ENCODE assay signal across 18 cellular contexts in the genomic region with DNA sequence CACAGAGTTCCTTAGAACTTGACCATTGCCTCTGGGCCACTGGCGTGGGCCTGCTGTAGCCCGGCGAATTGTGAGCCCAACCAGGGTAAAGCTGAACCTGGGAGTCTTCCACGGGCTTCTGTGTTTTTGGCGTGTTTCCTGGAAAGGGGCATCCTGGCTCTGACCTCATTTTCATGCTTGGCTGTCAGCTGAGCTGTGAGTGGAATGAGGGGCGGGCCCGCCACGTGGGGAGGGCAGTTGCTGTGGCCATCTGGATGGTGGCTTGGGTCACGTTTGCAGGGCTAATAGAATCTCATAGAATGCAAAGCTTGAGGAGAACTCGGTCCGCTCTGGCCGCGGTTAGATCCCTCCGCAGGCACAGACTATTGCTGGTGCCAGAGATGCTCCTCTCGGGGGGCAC.
DNase-seq lines count a peak whose midpoint lies in the region; ATAC-seq and TF ChIP-seq lines count a peak whose summit lies in the region.
"Had no signal": no experiment of that assay in that cellular context is flagged by ENCODE, and none has a peak within 500 bp of the region (broad histone marks: within the 10 kb centered on the region; RNA-seq: fewer than 3 reads in every experiment).

No MANE protein-coding gene starts in this region.

- ATAC-seq in GM21390 (IDR thresholded peaks at IDR 0.05; ENCODE audit: unreplicated experiment): no peak
- ATAC-seq: CD8-positive, alpha-beta T cell; SK-N-SH treated with all-trans-retinoic acid at 6 μM for 48 hours had no signal

- no peaks in the 10 kb centered on the region for H3K36me3 ChIP-seq in uterus
- H3K36me3 ChIP-seq: MG63 had no signal

- intact Hi-C loops in uterus (cut with DNase I; ENCODE audit: low total_unique reads): no loop called here

- H3K4me3 ChIP-seq in coronary artery (no peak overlapping the region), uterus (no peak overlapping the region)
- H3K4me3 ChIP-seq: MG63 had no signal

- no peak for TF ChIP-seq POLR2A in uterus (IDR thresholded peaks at IDR 0.05)

- H3K36me3 Mint-ChIP-seq in glutamatergic neuron (ENCODE audit: unreplicated experiment): no peaks in the 10 kb centered on the region
- H3K36me3 Mint-ChIP-seq: CD8-positive, alpha-beta T cell; IgD-negative memory B cell had no signal

- peaks cover 0 to 7% of the 10 kb centered on the region in 2 donors for H3K4me1 ChIP-seq in uterus

- H3K27me3 Mint-ChIP-seq in glutamatergic neuron (ENCODE audit: unreplicated experiment): peaks cover 3% of the 10 kb centered on the region

- H3K27me3 ChIP-seq in uterus: no peaks in the 10 kb centered on the region
- H3K27me3 ChIP-seq: MG63 had no signal

- in situ Hi-C loops in ACHN (cut with HindIII; ENCODE audit: low pct_ligation_motif_present, low pct_unique_long_range_greater_than_20kb, low sequenced_read_pairs): no loop called here

- no peak overlapping the region for H3K4me3 Mint-ChIP-seq in glutamatergic neuron (ENCODE audit: unreplicated experiment)
- H3K4me3 Mint-ChIP-seq: CD8-positive, alpha-beta T cell; IgD-negative memory B cell had no signal

- H3K4me1 Mint-ChIP-seq in glutamatergic neuron (ENCODE audit: low read depth, unreplicated experiment): no peaks in the 10 kb centered on the region
- H3K4me1 Mint-ChIP-seq: IgD-negative memory B cell had no signal

- TF ChIP-seq CTCF in coronary artery (IDR thresholded peaks at IDR 0.05) (no peak), uterus (IDR thresholded peaks at IDR 0.05) (no peak), glutamatergic neuron (IDR thresholded peaks at IDR 0.05; ENCODE audit: partially characterized antibody, unreplicated experiment) (no peak)

- H3K27ac ChIP-seq in coronary artery: no peak overlapping the region
- no peak overlapping the region for H3K27ac ChIP-seq in uterus

- peak; percentile 12 for DNase-seq in M059J (ENCODE audit: low read depth)
- peak; percentile 62 for DNase-seq in coronary artery (ENCODE audit: low spot score)
- peak; percentile 4 for DNase-seq in midbrain (lab: John Stamatoyannopoulos, UW)
- DNase-seq in uterus: peak; percentile 25 to 34
- DNase-seq in glutamatergic neuron: no peak
- no peak for DNase-seq in ACHN
- DNase-seq: Calu3; DMS153; GDM1; MG63; NCI-H1048; NCI-H1436 treated with DMSO at 0.1 percent for 48 hours; NCI-H1930; NK-92 treated with Interleukin-12 subunit alpha and Interleukin-12 subunit beta, amount 100 ng/mL, for 24 hours had no signal

- no peaks in the 10 kb centered on the region for H3K9me3 Mint-ChIP-seq in glutamatergic neuron (ENCODE audit: unreplicated experiment)
- H3K9me3 Mint-ChIP-seq: CD8-positive, alpha-beta T cell had no signal

- no peaks in the 10 kb centered on the region for H3K9me3 ChIP-seq in uterus
- H3K9me3 ChIP-seq: MG63 had no signal

- no peak overlapping the region for H3K27ac Mint-ChIP-seq in glutamatergic neuron (ENCODE audit: unreplicated experiment)
- H3K27ac Mint-ChIP-seq: CD8-positive, alpha-beta T cell; IgD-negative memory B cell had no signal

Comparison
In these comparisons a context has a peak if more than half of its experiments do, and no peak if none do; other contexts are left out.
1. DNase-seq: peak in M059J (single experiment), coronary artery (single experiment), midbrain (single experiment) and uterus (2 of 2); none in glutamatergic neuron (single experiment) and ACHN (single experiment).